ENCODE assay signal across 9 cellular contexts in the genomic region with DNA sequence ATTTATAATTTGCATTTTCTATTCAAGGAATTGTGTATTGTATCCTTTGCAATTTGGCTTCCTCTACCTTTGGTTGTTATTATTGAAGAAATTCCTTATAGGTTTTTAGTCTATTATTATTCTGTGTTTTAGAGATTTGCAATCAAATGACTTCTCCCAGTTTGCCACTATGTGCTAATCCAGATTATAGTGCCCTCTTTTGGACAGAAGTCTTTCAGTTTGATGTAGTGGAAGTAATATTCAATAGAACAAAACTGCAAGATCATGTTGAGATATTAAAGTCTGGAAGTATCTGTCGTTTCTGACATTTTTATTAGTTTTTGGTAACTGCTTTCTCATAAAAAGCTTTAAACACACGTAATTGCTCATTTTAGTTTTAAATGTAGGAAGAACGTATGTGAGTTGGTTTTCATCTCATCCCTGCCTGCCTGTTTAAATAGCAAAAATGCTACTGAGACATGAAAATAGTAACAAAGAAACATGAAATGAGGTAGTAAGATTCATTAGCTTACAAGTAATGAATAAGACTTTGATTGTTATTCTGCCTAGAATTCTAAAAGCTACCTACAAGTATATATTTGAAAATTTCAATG.
A peak's percentile ranks its signal among the peaks of the same experiment; 100 is the strongest.
DNase-seq lines count a peak whose midpoint lies in the region; ATAC-seq and TF ChIP-seq lines count a peak whose summit lies in the region.
"Had no signal": no experiment of that assay in that cellular context is flagged by ENCODE, and none has a peak within 500 bp of the region (broad histone marks: within the 10 kb centered on the region; RNA-seq: fewer than 3 reads in every experiment).

No MANE protein-coding gene starts in this region.

- peaks cover 0 to 18% of the 10 kb centered on the region in 2 donors for H3K36me3 ChIP-seq in psoas muscle (ENCODE audit: insufficient read depth in 1 of 2, low read depth in 1 of 2)

- DNase-seq in NCI-H1105 treated with DMSO at 0.1 percent for 48 hours (lab: John Stamatoyannopoulos, UW) (peak; percentile 17), NCI-H1105 (lab: John Stamatoyannopoulos, UW) (no peak), NCI-H226 (peak; percentile 11), choroid plexus epithelial cell (ENCODE audit: low read depth) (peak; percentile 73), psoas muscle (no peak), GM19238 (ENCODE audit: insufficient read length, low spot score) (no peak), Calu3 (no peak)
- DNase-seq: activated CD4-positive, alpha-beta memory T cell treated with anti-CD3 and anti-CD28 coated beads, Interleukin-2, amount 10 ng/mL, durations not matched to agents 7 days and 5 days had no signal

- H3K4me3 Mint-ChIP-seq in Calu3 (ENCODE audit: low read depth, unreplicated experiment): no peak overlapping the region
- H3K4me3 Mint-ChIP-seq: activated CD4-positive, alpha-beta memory T cell treated with anti-CD3 and anti-CD28 coated beads, Interleukin-2, amount 10 ng/mL, durations not matched to agents 7 days and 5 days had no signal

- intact Hi-C loops in psoas muscle (cut with DNase I) (no loop called here), Calu3 (cut with micrococcal nuclease; ENCODE audit: unreplicated experiment) (loop anchor here (2.0 kb wide), 1 partner anchor 110 kb away; no protein-coding TSS in a partner anchor)

- H3K36me3 Mint-ChIP-seq in Calu3 (ENCODE audit: insufficient read depth, unreplicated experiment): peaks cover 62% of the 10 kb centered on the region

- H3K27me3 ChIP-seq in psoas muscle (ENCODE audit: insufficient read depth in 3 of 3, low read length in 2 of 3): no peaks in the 10 kb centered on the region

- 71 to 75% (median 74%) methylated on average over 3 of the region's 3 CpGs for WGBS in psoas muscle, 3 donors

- H3K9me3 Mint-ChIP-seq in Calu3 (ENCODE audit: low read depth, unreplicated experiment): no peaks in the 10 kb centered on the region
- H3K9me3 Mint-ChIP-seq: activated CD4-positive, alpha-beta memory T cell treated with anti-CD3 and anti-CD28 coated beads, Interleukin-2, amount 10 ng/mL, durations not matched to agents 7 days and 5 days had no signal

- no peak overlapping the region for H3K27ac Mint-ChIP-seq in Calu3 (ENCODE audit: unreplicated experiment)
- H3K27ac Mint-ChIP-seq: activated CD4-positive, alpha-beta memory T cell treated with anti-CD3 and anti-CD28 coated beads, Interleukin-2, amount 10 ng/mL, durations not matched to agents 7 days and 5 days had no signal

- H3K27ac ChIP-seq in psoas muscle: no peak overlapping the region

- CTCF ChIA-PET in Calu3 (lab: Charles Lee): no interaction called here

- ATAC-seq in psoas muscle (no peak), GM21529 (IDR thresholded peaks at IDR 0.05; ENCODE audit: unreplicated experiment) (no peak)

- H3K4me1 ChIP-seq in psoas muscle: no peaks in the 10 kb centered on the region

- peak; percentile 53 for TF ChIP-seq CTCF in choroid plexus epithelial cell (conservative IDR thresholded peaks at IDR 0.05; ENCODE audit: low read depth, low read length)
- TF ChIP-seq CTCF in psoas muscle (IDR thresholded peaks at IDR 0.05): peak; percentile 15
- TF ChIP-seq CTCF in Calu3 (IDR thresholded peaks at IDR 0.05; ENCODE audit: unreplicated experiment): no peak

- H3K9me3 ChIP-seq in psoas muscle: no peaks in the 10 kb centered on the region

- H3K4me1 Mint-ChIP-seq in Calu3 (ENCODE audit: low read depth, unreplicated experiment): peaks cover 10% of the 10 kb centered on the region

- no TSS peak for BruUV-seq in Calu3 (replicated peaks; lab: Mats Ljungman, UMichigan)

- H3K4me3 ChIP-seq in choroid plexus epithelial cell (ENCODE audit: low read depth, low read length): no peak overlapping the region
- no peak overlapping the region for H3K4me3 ChIP-seq in psoas muscle

- H3K27me3 Mint-ChIP-seq in Calu3 (ENCODE audit: unreplicated experiment): no peaks in the 10 kb centered on the region
- H3K27me3 Mint-ChIP-seq: activated CD4-positive, alpha-beta memory T cell treated with anti-CD3 and anti-CD28 coated beads, Interleukin-2, amount 10 ng/mL, durations not matched to agents 7 days and 5 days had no signal

Comparison
In these comparisons a context has a peak if more than half of its experiments do, and no peak if none do; other contexts are left out.
1. DNase-seq: peak in NCI-H1105 treated with DMSO at 0.1 percent for 48 hours (single experiment), NCI-H226 (single experiment) and choroid plexus epithelial cell (single experiment); none in NCI-H1105 (single experiment), psoas muscle (0 of 2), GM19238 (single experiment) and Calu3 (single experiment).